In genomic region chr1:234963180-234963903, GRCh38 we compare ENCODE assay signal across 8 cellular contexts.
DNase-seq lines count a peak whose midpoint lies in the region; ATAC-seq and TF ChIP-seq lines count a peak whose summit lies in the region.

No MANE protein-coding gene starts in this region.

- H3K4me1 ChIP-seq in hepatocyte (ENCODE audit: insufficient read depth), result peaks cover 45% of the 10 kb centered on the region

- CTCF ChIA-PET in T-cell (lab: Charles Lee), result interaction anchor here in 1 of 2 donors (1.4 to 1.5 kb wide), 2 partner anchors 15 to 17 kb away, joined by 3 to 4 read pairs; no protein-coding TSS in a partner anchor

- H3K9me2 ChIP-seq in hepatocyte (replicated peaks; ENCODE audit: insufficient read depth), result no peaks in the 10 kb centered on the region

- no peaks in the 10 kb centered on the region for H4K20me1 ChIP-seq in hepatocyte (ENCODE audit: insufficient read depth, poor library complexity, severe bottlenecking)

- in situ Hi-C loops in ACHN (cut with HindIII; ENCODE audit: low pct_ligation_motif_present, low pct_unique_long_range_greater_than_20kb, low sequenced_read_pairs), result no loop called here

- H3K9me3 Mint-ChIP-seq in T-cell, result no peaks in the 10 kb centered on the region
- no peaks in the 10 kb centered on the region for H3K9me3 Mint-ChIP-seq in activated naive CD8-positive, alpha-beta T cell treated with anti-CD3 and anti-CD28 coated beads, Interleukin-2, amount 50 U/mL, for 24 hours

- H3K79me2 ChIP-seq in hepatocyte, result no peaks in the 10 kb centered on the region

- ATAC-seq in HG03457 (IDR thresholded peaks at IDR 0.05; ENCODE audit: unreplicated experiment) (peak; percentile 66), T-cell (replicated peaks in 1 of 4) (peak; percentile 80 to 92 (median 89))
- peak; percentile 84 for ATAC-seq in activated naive CD8-positive, alpha-beta T cell treated with anti-CD3 and anti-CD28 coated beads, Interleukin-2, amount 50 U/mL, for 24 hours

- H3K9me3 ChIP-seq in hepatocyte (ENCODE audit: low read depth), result no peaks in the 10 kb centered on the region

- no peak for TF ChIP-seq CTCF in hepatocyte (IDR thresholded peaks at IDR 0.05; ENCODE audit: poor library complexity)

- peaks cover 65 to 68% (median 68%) of the 10 kb centered on the region in 3 donors for H3K4me1 Mint-ChIP-seq in T-cell
- H3K4me1 Mint-ChIP-seq in activated naive CD8-positive, alpha-beta T cell treated with anti-CD3 and anti-CD28 coated beads, Interleukin-2, amount 50 U/mL, for 24 hours, result peaks cover 68% of the 10 kb centered on the region

- peaks cover 3% of the 10 kb centered on the region for H3K36me3 Mint-ChIP-seq in T-cell
- H3K36me3 Mint-ChIP-seq in activated naive CD8-positive, alpha-beta T cell treated with anti-CD3 and anti-CD28 coated beads, Interleukin-2, amount 50 U/mL, for 24 hours (ENCODE audit: low read depth), result no peaks in the 10 kb centered on the region

- no peaks in the 10 kb centered on the region for H3K27me3 ChIP-seq in hepatocyte

- peak; percentile 93 for DNase-seq in ACHN
- peak; percentile 87 for DNase-seq in GM19240 (ENCODE audit: insufficient read length, low spot score)
- peak; percentile 64 to 90 (median 84) for DNase-seq in T-cell
- DNase-seq in activated naive CD8-positive, alpha-beta T cell treated with anti-CD3 and anti-CD28 coated beads, Interleukin-2, amount 50 U/mL, for 24 hours, result peak; percentile 89
- peak; percentile 73 for DNase-seq in hepatocyte (ENCODE audit: low spot score)
- peak; percentile 72 to 77 for DNase-seq in stimulated activated CD4-positive, alpha-beta T cell treated with anti-CD3 and anti-CD28 coated beads, Interleukin-1b, Interleukin-23, amount 100 ng/mL, for 4 hours (ENCODE audit: low read depth in 2 of 2)
- DNase-seq in NCI-H187 (lab: John Stamatoyannopoulos, UW), result no peak

- H3K4me3 ChIP-seq in hepatocyte, result no peak overlapping the region

- H3K4me3 Mint-ChIP-seq in T-cell, result peak overlapping the region; percentile 54 to 72 (median 71)
- H3K4me3 Mint-ChIP-seq in activated naive CD8-positive, alpha-beta T cell treated with anti-CD3 and anti-CD28 coated beads, Interleukin-2, amount 50 U/mL, for 24 hours, result peak overlapping the region; percentile 62

- peak overlapping the region; percentile 93 to 95 for H3K27ac Mint-ChIP-seq in T-cell
- H3K27ac Mint-ChIP-seq in activated naive CD8-positive, alpha-beta T cell treated with anti-CD3 and anti-CD28 coated beads, Interleukin-2, amount 50 U/mL, for 24 hours, result peak overlapping the region; percentile 93

- H2AFZ ChIP-seq in hepatocyte, result peak overlapping the region; percentile 6

- no peaks in the 10 kb centered on the region for H3K36me3 ChIP-seq in hepatocyte (replicated peaks; ENCODE audit: insufficient read depth, low read depth)

- peak overlapping the region; percentile 65 for H3K4me2 ChIP-seq in hepatocyte

- H3K27ac ChIP-seq in hepatocyte, result peak overlapping the region; percentile 96

- 21% methylated on average over 15 of the region's 15 CpGs for WGBS in hepatocyte (ENCODE audit: low lambda C conversion rate, missing lambda C conversion rate)

- no peaks in the 10 kb centered on the region for H3K27me3 Mint-ChIP-seq in T-cell
- H3K27me3 Mint-ChIP-seq in activated naive CD8-positive, alpha-beta T cell treated with anti-CD3 and anti-CD28 coated beads, Interleukin-2, amount 50 U/mL, for 24 hours, result no peaks in the 10 kb centered on the region

- POLR2A ChIA-PET in T-cell (lab: Charles Lee), result interaction anchor here (0.6 to 1.7 kb wide), 7 partner anchors 8 to 363 kb away, joined by 3 to 8 read pairs (median 4); no protein-coding TSS in a partner anchor

Comparison
In these comparisons a context has a peak if more than half of its experiments do, and no peak if none do; other contexts are left out.
1. DNase-seq: peak in ACHN (single experiment), GM19240 (single experiment), T-cell (34 of 34), activated naive CD8-positive, alpha-beta T cell treated with anti-CD3 and anti-CD28 coated beads, Interleukin-2, amount 50 U/mL, for 24 hours (single experiment), hepatocyte (single experiment) and stimulated activated CD4-positive, alpha-beta T cell treated with anti-CD3 and anti-CD28 coated beads, Interleukin-1b, Interleukin-23, amount 100 ng/mL, for 4 hours (2 of 2); none in NCI-H187 (0 of 2).
2. Peak in every context shown above with its lines, with median percentiles within 50 percentile points of each other: ATAC-seq.